8 cellular contexts compared by ENCODE assay signal in the genomic region with DNA sequence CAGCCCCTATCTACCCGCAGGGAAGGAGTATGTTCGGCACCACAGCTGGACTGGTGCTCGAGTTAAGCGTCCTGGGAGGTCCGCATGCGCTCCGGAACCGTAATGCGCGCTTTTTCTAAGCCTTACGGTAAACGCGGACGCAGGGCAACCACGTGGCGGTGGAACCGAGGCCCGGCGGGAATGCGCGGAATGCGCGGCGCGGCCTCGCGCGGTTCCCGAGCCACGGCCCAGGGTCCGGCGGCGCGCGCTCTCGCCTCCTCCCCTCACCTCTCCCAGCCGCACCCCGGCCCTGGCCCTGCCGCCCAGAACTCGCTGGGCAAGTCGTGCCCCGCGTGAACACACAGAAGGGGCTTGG. TPM values are rescaled to one million over a fixed set of nuclear protein-coding genes. Genes with fewer than 3 reads are reported as not detected.
DNase-seq lines count a peak whose midpoint lies in the region; ATAC-seq lines count a peak whose summit lies in the region.

No MANE protein-coding gene starts in this region.

- in situ Hi-C loops in G401 (cut with HindIII; ENCODE audit: low sequenced_read_pairs) = no loop called here

- no peak for ATAC-seq in HG02571 (IDR thresholded peaks at IDR 0.05; ENCODE audit: unreplicated experiment)
- ATAC-seq in GM18870 (IDR thresholded peaks at IDR 0.05; ENCODE audit: unreplicated experiment) = no peak

- DNase-seq in G401 (ENCODE audit: low spot score) (peak; percentile 53), SW 1271 (lab: John Stamatoyannopoulos, UW) (peak; percentile 38), globus pallidus (ENCODE audit: low spot score) (peak; percentile 41), non-pigmented ciliary epithelial cell (ENCODE audit: low read depth) (peak; percentile 76), Kasumi-1 (lab: John Stamatoyannopoulos, UW) (no peak), NCI-H2081 (lab: John Stamatoyannopoulos, UW) (no peak)

RNA-seq across cellular contexts. Expression of gene CCND1, which starts 4.5 kb away (rescaled TPM):
- total RNA-seq in G401 (2014; rRNA removed; shearing (Covaris generic)) = 91.6 and 101 TPM in 2 replicates

RNA-seq across cellular contexts. Expression of gene LTO1, which starts 38.7 kb away (rescaled TPM):
- total RNA-seq in G401 (2014; rRNA removed; shearing (Covaris generic)) = 17.1 and 19.8 TPM in 2 replicates

Comparison
In these comparisons a context has a peak if more than half of its experiments do, and no peak if none do; other contexts are left out.
1. DNase-seq: peak in G401 (single experiment), SW 1271 (2 of 2), globus pallidus (single experiment) and non-pigmented ciliary epithelial cell (single experiment); none in Kasumi-1 (0 of 2) and NCI-H2081 (0 of 2).